In genomic region chr2:15669375-15669910, GRCh38 we compare ENCODE assay signal across 25 cellular contexts.
"Had no signal": no experiment of that assay in that cellular context is flagged by ENCODE, and none has a peak within 500 bp of the region (broad histone marks: within the 10 kb centered on the region; RNA-seq: fewer than 3 reads in every experiment).

No MANE protein-coding gene starts in this region.

- H3K4me1 ChIP-seq: psoas muscle, sigmoid colon, testis, tibial artery had no signal

- H3K27ac ChIP-seq: dorsolateral prefrontal cortex, psoas muscle, sigmoid colon, testis, tibial artery had no signal

- DNase-seq: dorsolateral prefrontal cortex; effector CD4-positive, alpha-beta T cell; erythroblast; esophagus squamous epithelium; islet precursor cell; left colon; midbrain; naive thymus-derived CD4-positive, alpha-beta T cell; occipital lobe; ovary; posterior cingulate gyrus; psoas muscle; right cardiac atrium; sigmoid colon; stimulated activated CD4-positive, alpha-beta T cell treated with anti-CD3 and anti-CD28 coated beads, Interleukin-2, amount 100 ng/mL, for 24 hours; stimulated activated CD4-positive, alpha-beta T cell treated with anti-CD3 and anti-CD28 coated beads, Interleukin-4, amount 100 ng/mL, for 24 hours; stimulated activated naive CD4-positive, alpha-beta T cell treated with Interleukin-2 at 50 U/mL for 16 hours; stomach; substantia nigra; testis had no signal

- H3K27ac Mint-ChIP-seq: memory B cell; naive thymus-derived CD4-positive, alpha-beta T cell; stimulated activated effector memory CD8-positive, alpha-beta T cell treated with anti-CD3 and anti-CD28 coated beads, Interleukin-12 subunit alpha, Interleukin-12 subunit beta, amount 100 ng/mL, for 72 hours; type B pancreatic cell had no signal

- H3K4me3 ChIP-seq: dorsolateral prefrontal cortex, esophagus squamous epithelium, lung, ovary, psoas muscle, sigmoid colon, stomach, testis, tibial artery had no signal

- H3K27me3 ChIP-seq: esophagus squamous epithelium, ovary, sigmoid colon, testis had no signal

- ATAC-seq: left colon; naive thymus-derived CD4-positive, alpha-beta T cell; psoas muscle; right cardiac atrium; stimulated activated effector memory CD8-positive, alpha-beta T cell treated with anti-CD3 and anti-CD28 coated beads, Interleukin-12 subunit alpha, Interleukin-12 subunit beta, amount 100 ng/mL, for 72 hours had no signal

- H3K9me3 ChIP-seq: esophagus squamous epithelium, ovary, psoas muscle, sigmoid colon, stomach, testis, tibial artery had no signal

- H3K4me3 Mint-ChIP-seq: memory B cell; naive thymus-derived CD4-positive, alpha-beta T cell; stimulated activated effector memory CD8-positive, alpha-beta T cell treated with anti-CD3 and anti-CD28 coated beads, Interleukin-12 subunit alpha, Interleukin-12 subunit beta, amount 100 ng/mL, for 72 hours; type B pancreatic cell had no signal

- H3K4me1 Mint-ChIP-seq: memory B cell; naive thymus-derived CD4-positive, alpha-beta T cell; stimulated activated effector memory CD8-positive, alpha-beta T cell treated with anti-CD3 and anti-CD28 coated beads, Interleukin-12 subunit alpha, Interleukin-12 subunit beta, amount 100 ng/mL, for 72 hours had no signal

- H3K36me3 Mint-ChIP-seq: memory B cell; stimulated activated effector memory CD8-positive, alpha-beta T cell treated with anti-CD3 and anti-CD28 coated beads, Interleukin-12 subunit alpha, Interleukin-12 subunit beta, amount 100 ng/mL, for 72 hours; type B pancreatic cell had no signal

- H3K9me3 Mint-ChIP-seq: memory B cell; naive thymus-derived CD4-positive, alpha-beta T cell; stimulated activated effector memory CD8-positive, alpha-beta T cell treated with anti-CD3 and anti-CD28 coated beads, Interleukin-12 subunit alpha, Interleukin-12 subunit beta, amount 100 ng/mL, for 72 hours had no signal

- H3K36me3 ChIP-seq: esophagus squamous epithelium, ovary, sigmoid colon, stomach, tibial artery had no signal
